ENCODE assay signal across 15 cellular contexts in the genomic region with DNA sequence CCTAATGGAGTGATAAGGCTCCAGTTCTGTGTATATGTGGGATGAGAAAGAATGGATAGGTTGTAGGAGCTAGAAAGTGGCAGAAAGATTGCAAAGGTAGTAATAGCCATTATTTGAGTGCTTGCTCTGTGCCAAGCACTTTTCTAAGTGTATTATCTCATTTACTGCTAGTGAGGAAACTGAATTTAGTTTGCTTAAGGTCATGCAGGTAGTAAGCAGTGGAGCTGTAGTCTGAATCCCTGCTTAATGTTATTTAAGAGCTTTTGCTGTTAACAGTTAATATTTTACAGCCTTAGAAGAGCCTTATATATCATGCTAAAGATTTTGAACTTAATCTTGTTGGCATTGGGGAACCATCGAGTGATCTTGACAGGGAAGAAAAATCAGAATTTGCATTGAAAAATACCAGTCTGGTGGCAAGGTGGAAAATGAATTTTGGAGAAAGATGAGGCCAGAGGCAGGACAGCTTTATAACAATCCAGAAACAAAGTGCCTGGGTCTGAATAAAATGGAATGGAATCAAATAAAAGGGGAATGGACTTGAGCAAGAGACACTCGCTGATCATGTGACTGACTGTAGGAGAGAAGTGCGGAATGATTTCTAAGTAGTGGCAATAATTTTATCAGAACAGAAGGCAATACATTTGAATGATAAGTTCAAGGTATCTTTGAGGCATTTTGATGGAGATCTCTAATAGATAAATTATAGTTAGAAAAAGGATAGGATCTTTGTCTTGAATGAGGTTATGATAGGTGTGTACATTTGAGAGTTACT.
"Had no signal": no experiment of that assay in that cellular context is flagged by ENCODE, and none has a peak within 500 bp of the region (broad histone marks: within the 10 kb centered on the region; RNA-seq: fewer than 3 reads in every experiment).

No MANE protein-coding gene starts in this region.

- H3K4me3 ChIP-seq: ascending aorta, ovary, thyroid gland, vagina had no signal

- DNase-seq: activated CD4-positive, alpha-beta T cell treated with anti-CD3 and anti-CD28 coated beads, Interleukin-2, amount 10 ng/mL, durations not matched to agents 24 days and 14 days; activated CD8-positive, alpha-beta memory T cell treated with anti-CD3 and anti-CD28 coated beads, Interleukin-2, amount 50 U/mL, for 4 hours; activated naive CD4-positive, alpha-beta T cell treated with anti-CD3 and anti-CD28 coated beads, Interleukin-2, amount 10 ng/mL, durations not matched to agents 7 days and 5 days; activated T-cell treated with anti-CD3 and anti-CD28 coated beads, Interleukin-2, amount 50 U/mL, for 4 hours; cerebellar nuclear complex; effector CD8-positive, alpha-beta T cell; hypothalamus; naive thymus-derived CD8-positive, alpha-beta T cell; stimulated activated naive B cell treated with anti-CD40 and anti-IgM and Interleukin-4, amounts not matched to agents 10 μg/mL and 1 μg/mL and 100 μg/mL, for 72 hours; T-cell; thyroid gland had no signal

- H3K27ac ChIP-seq: ascending aorta, ovary, vagina had no signal

- H3K9me3 ChIP-seq: ascending aorta, ovary, thyroid gland, vagina had no signal

- H3K36me3 ChIP-seq: ascending aorta, ovary, thyroid gland, vagina had no signal

- H3K27me3 ChIP-seq: ascending aorta, ovary, thyroid gland, vagina had no signal

- ATAC-seq: activated T-cell treated with anti-CD3 and anti-CD28 coated beads, Interleukin-2, amount 50 U/mL, for 4 hours; naive thymus-derived CD8-positive, alpha-beta T cell; SK-N-SH treated with all-trans-retinoic acid at 6 μM for 48 hours; stimulated activated naive B cell treated with anti-CD40 and anti-IgM and Interleukin-4, amounts not matched to agents 10 μg/mL and 1 μg/mL and 100 μg/mL, for 72 hours; T-cell had no signal
